In the genomic region with DNA sequence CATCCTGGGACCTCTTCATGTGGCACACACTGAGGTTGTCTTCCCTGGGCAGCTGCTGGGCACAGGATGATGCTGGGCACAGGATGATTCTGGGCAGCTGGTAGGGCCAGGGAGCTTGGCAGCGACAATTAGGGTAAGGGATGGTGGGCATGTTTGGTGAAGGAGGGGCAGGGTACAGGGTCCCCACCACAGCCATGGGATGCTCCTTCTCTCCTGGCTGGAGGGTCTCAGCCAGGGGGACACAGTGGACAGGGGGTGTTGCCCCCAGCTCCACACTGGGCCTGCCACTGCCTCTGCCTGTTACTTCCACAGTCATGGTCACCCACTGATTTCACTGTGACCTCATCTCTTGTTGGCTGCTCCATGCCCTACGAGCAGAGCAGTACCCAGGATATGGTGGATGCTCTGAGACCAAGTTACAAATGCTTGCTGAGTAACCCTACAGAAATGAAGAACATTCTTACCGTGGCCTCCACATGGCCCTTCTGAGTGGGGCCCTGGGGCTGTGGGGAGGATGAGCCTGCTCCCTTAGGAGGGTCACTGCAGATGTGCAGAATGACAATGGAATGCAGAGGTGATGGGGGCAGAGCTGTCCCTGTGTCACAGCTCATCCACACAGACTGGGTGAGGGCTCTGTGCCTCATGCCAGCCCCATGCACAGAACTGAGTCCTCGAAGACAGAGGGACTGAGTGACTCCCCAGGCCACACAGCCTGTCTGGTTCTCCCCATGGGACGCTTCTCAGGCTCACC, we compare ENCODE assay signal across 1 cellular context.
TF ChIP-seq lines count a peak whose summit lies in the region.

No MANE protein-coding gene starts in this region.

TF ChIP-seq in HepG2, 621 proteins besides CTCF, POLR2A, EP300 and RAD21:
- TF ChIP-seq, protein P1, sequence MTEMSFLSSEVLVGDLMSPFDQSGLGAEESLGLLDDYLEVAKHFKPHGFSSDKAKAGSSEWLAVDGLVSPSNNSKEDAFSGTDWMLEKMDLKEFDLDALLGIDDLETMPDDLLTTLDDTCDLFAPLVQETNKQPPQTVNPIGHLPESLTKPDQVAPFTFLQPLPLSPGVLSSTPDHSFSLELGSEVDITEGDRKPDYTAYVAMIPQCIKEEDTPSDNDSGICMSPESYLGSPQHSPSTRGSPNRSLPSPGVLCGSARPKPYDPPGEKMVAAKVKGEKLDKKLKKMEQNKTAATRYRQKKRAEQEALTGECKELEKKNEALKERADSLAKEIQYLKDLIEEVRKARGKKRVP (CRISPR knock-in tag; IDR thresholded peaks at IDR 0.05) = no peak
- no peak for TF ChIP-seq ZNF17 (CRISPR knock-in tag; IDR thresholded peaks at IDR 0.05)
- TF ChIP-seq, protein P2, sequence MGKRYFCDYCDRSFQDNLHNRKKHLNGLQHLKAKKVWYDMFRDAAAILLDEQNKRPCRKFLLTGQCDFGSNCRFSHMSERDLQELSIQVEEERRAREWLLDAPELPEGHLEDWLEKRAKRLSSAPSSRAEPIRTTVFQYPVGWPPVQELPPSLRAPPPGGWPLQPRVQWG (CRISPR knock-in tag; IDR thresholded peaks at IDR 0.05; ENCODE audit: borderline replicate concordance, low read depth) = no peak
- TF ChIP-seq, protein P3, sequence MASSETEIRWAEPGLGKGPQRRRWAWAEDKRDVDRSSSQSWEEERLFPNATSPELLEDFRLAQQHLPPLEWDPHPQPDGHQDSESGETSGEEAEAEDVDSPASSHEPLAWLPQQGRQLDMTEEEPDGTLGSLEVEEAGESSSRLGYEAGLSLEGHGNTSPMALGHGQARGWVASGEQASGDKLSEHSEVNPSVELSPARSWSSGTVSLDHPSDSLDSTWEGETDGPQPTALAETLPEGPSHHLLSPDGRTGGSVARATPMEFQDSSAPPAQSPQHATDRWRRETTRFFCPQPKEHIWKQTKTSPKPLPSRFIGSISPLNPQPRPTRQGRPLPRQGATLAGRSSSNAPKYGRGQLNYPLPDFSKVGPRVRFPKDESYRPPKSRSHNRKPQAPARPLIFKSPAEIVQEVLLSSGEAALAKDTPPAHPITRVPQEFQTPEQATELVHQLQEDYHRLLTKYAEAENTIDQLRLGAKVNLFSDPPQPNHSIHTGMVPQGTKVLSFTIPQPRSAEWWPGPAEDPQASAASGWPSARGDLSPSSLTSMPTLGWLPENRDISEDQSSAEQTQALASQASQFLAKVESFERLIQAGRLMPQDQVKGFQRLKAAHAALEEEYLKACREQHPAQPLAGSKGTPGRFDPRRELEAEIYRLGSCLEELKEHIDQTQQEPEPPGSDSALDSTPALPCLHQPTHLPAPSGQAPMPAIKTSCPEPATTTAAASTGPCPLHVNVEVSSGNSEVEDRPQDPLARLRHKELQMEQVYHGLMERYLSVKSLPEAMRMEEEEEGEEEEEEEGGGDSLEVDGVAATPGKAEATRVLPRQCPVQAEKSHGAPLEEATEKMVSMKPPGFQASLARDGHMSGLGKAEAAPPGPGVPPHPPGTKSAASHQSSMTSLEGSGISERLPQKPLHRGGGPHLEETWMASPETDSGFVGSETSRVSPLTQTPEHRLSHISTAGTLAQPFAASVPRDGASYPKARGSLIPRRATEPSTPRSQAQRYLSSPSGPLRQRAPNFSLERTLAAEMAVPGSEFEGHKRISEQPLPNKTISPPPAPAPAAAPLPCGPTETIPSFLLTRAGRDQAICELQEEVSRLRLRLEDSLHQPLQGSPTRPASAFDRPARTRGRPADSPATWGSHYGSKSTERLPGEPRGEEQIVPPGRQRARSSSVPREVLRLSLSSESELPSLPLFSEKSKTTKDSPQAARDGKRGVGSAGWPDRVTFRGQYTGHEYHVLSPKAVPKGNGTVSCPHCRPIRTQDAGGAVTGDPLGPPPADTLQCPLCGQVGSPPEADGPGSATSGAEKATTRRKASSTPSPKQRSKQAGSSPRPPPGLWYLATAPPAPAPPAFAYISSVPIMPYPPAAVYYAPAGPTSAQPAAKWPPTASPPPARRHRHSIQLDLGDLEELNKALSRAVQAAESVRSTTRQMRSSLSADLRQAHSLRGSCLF (CRISPR knock-in tag; IDR thresholded peaks at IDR 0.05; ENCODE audit: borderline replicate concordance) = no peak
- TF ChIP-seq, protein P4, sequence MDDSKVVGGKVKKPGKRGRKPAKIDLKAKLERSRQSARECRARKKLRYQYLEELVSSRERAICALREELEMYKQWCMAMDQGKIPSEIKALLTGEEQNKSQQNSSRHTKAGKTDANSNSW (CRISPR knock-in tag; IDR thresholded peaks at IDR 0.05; ENCODE audit: borderline replicate concordance) = no peak
- TF ChIP-seq, protein P5, sequence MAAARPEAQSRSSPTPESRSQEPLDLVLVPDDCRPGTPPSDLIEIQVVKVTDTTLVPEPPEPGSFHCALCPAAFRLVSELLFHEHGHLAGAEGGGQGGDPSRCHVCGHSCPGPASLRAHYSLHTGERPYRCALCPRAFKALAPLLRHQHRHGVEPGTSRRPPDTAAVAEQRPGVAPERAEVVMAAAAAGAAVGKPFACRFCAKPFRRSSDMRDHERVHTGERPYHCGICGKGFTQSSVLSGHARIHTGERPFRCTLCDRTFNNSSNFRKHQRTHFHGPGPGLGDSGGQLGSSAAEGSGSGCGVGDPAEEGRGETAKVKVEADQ (CRISPR knock-in tag; IDR thresholded peaks at IDR 0.05; ENCODE audit: borderline replicate concordance) = no peak
- TF ChIP-seq, protein P6, sequence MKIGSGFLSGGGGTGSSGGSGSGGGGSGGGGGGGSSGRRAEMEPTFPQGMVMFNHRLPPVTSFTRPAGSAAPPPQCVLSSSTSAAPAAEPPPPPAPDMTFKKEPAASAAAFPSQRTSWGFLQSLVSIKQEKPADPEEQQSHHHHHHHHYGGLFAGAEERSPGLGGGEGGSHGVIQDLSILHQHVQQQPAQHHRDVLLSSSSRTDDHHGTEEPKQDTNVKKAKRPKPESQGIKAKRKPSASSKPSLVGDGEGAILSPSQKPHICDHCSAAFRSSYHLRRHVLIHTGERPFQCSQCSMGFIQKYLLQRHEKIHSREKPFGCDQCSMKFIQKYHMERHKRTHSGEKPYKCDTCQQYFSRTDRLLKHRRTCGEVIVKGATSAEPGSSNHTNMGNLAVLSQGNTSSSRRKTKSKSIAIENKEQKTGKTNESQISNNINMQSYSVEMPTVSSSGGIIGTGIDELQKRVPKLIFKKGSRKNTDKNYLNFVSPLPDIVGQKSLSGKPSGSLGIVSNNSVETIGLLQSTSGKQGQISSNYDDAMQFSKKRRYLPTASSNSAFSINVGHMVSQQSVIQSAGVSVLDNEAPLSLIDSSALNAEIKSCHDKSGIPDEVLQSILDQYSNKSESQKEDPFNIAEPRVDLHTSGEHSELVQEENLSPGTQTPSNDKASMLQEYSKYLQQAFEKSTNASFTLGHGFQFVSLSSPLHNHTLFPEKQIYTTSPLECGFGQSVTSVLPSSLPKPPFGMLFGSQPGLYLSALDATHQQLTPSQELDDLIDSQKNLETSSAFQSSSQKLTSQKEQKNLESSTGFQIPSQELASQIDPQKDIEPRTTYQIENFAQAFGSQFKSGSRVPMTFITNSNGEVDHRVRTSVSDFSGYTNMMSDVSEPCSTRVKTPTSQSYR (CRISPR knock-in tag; IDR thresholded peaks at IDR 0.05; ENCODE audit: borderline replicate concordance) = no peak
- no peak for TF ChIP-seq KLF15 (CRISPR knock-in tag; IDR thresholded peaks at IDR 0.05; ENCODE audit: borderline replicate concordance)
- TF ChIP-seq ZNF598 (CRISPR knock-in tag; IDR thresholded peaks at IDR 0.05; ENCODE audit: borderline replicate concordance) = no peak
- TF ChIP-seq, protein P7, sequence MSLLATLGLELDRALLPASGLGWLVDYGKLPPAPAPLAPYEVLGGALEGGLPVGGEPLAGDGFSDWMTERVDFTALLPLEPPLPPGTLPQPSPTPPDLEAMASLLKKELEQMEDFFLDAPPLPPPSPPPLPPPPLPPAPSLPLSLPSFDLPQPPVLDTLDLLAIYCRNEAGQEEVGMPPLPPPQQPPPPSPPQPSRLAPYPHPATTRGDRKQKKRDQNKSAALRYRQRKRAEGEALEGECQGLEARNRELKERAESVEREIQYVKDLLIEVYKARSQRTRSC (CRISPR knock-in tag; IDR thresholded peaks at IDR 0.05; ENCODE audit: low read depth) = no peak
- TF ChIP-seq ASH2L (IDR thresholded peaks at IDR 0.05; ENCODE audit: insufficient read length, low read depth, low read length) = no peak
- no peak for TF ChIP-seq KLF6 (CRISPR knock-in tag; IDR thresholded peaks at IDR 0.05)
- no peak for TF ChIP-seq RNF2 (conservative IDR thresholded peaks at IDR 0.05; ENCODE audit: low read depth)
- no peak for TF ChIP-seq ZNF616 (CRISPR knock-in tag; IDR thresholded peaks at IDR 0.05; ENCODE audit: low read depth)
- TF ChIP-seq DNMT1 (CRISPR knock-in tag; IDR thresholded peaks at IDR 0.05) = no peak
- TF ChIP-seq, protein P8, sequence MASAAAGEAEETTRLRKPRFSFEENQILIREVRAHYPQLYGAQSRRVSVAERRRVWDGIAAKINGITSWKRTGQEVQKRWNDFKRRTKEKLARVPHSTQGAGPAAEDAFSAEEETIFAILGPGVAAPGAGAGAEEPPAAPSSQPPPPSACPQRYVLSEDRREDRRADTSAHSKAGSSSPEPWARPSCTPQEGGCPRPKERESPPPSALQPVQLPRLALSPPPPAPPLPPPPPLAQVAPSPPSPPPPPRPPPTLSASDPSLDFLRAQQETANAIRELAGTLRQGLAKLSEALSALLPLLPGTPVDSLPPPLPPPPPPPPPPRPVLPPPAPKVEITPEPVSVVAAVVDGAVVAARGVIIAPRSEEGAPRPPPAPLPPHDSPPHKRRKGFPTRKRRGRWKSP (CRISPR knock-in tag; IDR thresholded peaks at IDR 0.05) = no peak
